Comparison of ENCODE assay signal across 12 cellular contexts in genomic region chr11:111694851-111695250, GRCh38.
DNase-seq lines count a peak whose midpoint lies in the region; ATAC-seq and TF ChIP-seq lines count a peak whose summit lies in the region.
"Had no signal": no experiment of that assay in that cellular context is flagged by ENCODE, and none has a peak within 500 bp of the region (broad histone marks: within the 10 kb centered on the region; RNA-seq: fewer than 3 reads in every experiment).

No MANE protein-coding gene starts in this region.

- H3K27me3 ChIP-seq in naive thymus-derived CD4-positive, alpha-beta T cell (ENCODE audit: control insufficient read depth in 2 of 2, insufficient read depth in 2 of 2, low read length in 2 of 2) = no peaks in the 10 kb centered on the region

- POLR2A ChIA-PET in naive thymus-derived CD4-positive, alpha-beta T cell (lab: Charles Lee) = no interaction called here

- no peaks in the 10 kb centered on the region for H3K27me3 Mint-ChIP-seq in progenitor cell of endocrine pancreas
- H3K27me3 Mint-ChIP-seq in naive thymus-derived CD4-positive, alpha-beta T cell = no peaks in the 10 kb centered on the region
- H3K27me3 Mint-ChIP-seq: activated CD4-positive, alpha-beta memory T cell treated with anti-CD3 and anti-CD28 coated beads, Interleukin-2, amount 10 ng/mL, durations not matched to agents 7 days and 5 days had no signal

- DNase-seq in GM04503 (ENCODE audit: low read depth) (peak; percentile 31), NOMO-1 treated with DMSO at 0.1 percent for 48 hours (lab: John Stamatoyannopoulos, UW; ENCODE audit: unreplicated experiment) (peak; percentile 67), fibroblast of the aortic adventitia (ENCODE audit: low read depth) (peak; percentile 80), progenitor cell of endocrine pancreas (ENCODE audit: low spot score, unreplicated experiment) (no peak), NCI-H2081 (lab: John Stamatoyannopoulos, UW) (no peak), putamen (ENCODE audit: low spot score) (no peak), NCI-H526 (lab: John Stamatoyannopoulos, UW) (no peak)
- DNase-seq in naive thymus-derived CD4-positive, alpha-beta T cell = no peak
- DNase-seq: activated CD4-positive, alpha-beta memory T cell treated with anti-CD3 and anti-CD28 coated beads, Interleukin-2, amount 10 ng/mL, durations not matched to agents 7 days and 5 days; cortex of kidney had no signal

- H3K9me3 ChIP-seq in naive thymus-derived CD4-positive, alpha-beta T cell (ENCODE audit: control insufficient read depth in 2 of 3, low read length in 3 of 3) = no peaks in the 10 kb centered on the region

- H3K4me1 Mint-ChIP-seq in progenitor cell of endocrine pancreas (ENCODE audit: low read depth) = peaks cover 55% of the 10 kb centered on the region
- H3K4me1 Mint-ChIP-seq in naive thymus-derived CD4-positive, alpha-beta T cell = peaks cover 0 to 3% (median 0%) of the 10 kb centered on the region in 7 donors

- no peak overlapping the region for H3K4me3 ChIP-seq in fibroblast of the aortic adventitia (ENCODE audit: low read depth, low read length)
- no peak overlapping the region for H3K4me3 ChIP-seq in naive thymus-derived CD4-positive, alpha-beta T cell (ENCODE audit: low read length)
- H3K4me3 ChIP-seq: lung had no signal

- TF ChIP-seq CTCF in fibroblast of the aortic adventitia (IDR thresholded peaks at IDR 0.05; ENCODE audit: insufficient read depth, low read length) (no peak), progenitor cell of endocrine pancreas (IDR thresholded peaks at IDR 0.05; ENCODE audit: unreplicated experiment) (no peak)

- H3K4me1 ChIP-seq in naive thymus-derived CD4-positive, alpha-beta T cell (ENCODE audit: control insufficient read depth in 2 of 2, insufficient read depth in 2 of 2, low read length in 2 of 2) = no peaks in the 10 kb centered on the region

- intact Hi-C loops in naive thymus-derived CD4-positive, alpha-beta T cell (cut with micrococcal nuclease) = no loop called here

- H3K27ac ChIP-seq in naive thymus-derived CD4-positive, alpha-beta T cell (ENCODE audit: low read depth, low read length) = no peak overlapping the region
- H3K27ac ChIP-seq: HL-60 had no signal

- ATAC-seq in naive thymus-derived CD4-positive, alpha-beta T cell = no peak

- H3K36me3 Mint-ChIP-seq in progenitor cell of endocrine pancreas (ENCODE audit: insufficient read depth) = peaks cover 10% of the 10 kb centered on the region
- H3K36me3 Mint-ChIP-seq in naive thymus-derived CD4-positive, alpha-beta T cell = peaks cover 0 to 18% (median 14%) of the 10 kb centered on the region in 5 donors

- no peaks in the 10 kb centered on the region for H3K9me3 Mint-ChIP-seq in progenitor cell of endocrine pancreas (ENCODE audit: low read depth)
- H3K9me3 Mint-ChIP-seq in naive thymus-derived CD4-positive, alpha-beta T cell = no peaks in the 10 kb centered on the region
- H3K9me3 Mint-ChIP-seq: activated CD4-positive, alpha-beta memory T cell treated with anti-CD3 and anti-CD28 coated beads, Interleukin-2, amount 10 ng/mL, durations not matched to agents 7 days and 5 days had no signal

- no peaks in the 10 kb centered on the region for H3K36me3 ChIP-seq in naive thymus-derived CD4-positive, alpha-beta T cell (ENCODE audit: control insufficient read depth in 2 of 3, insufficient read depth in 3 of 3, low read length in 3 of 3)

- peak overlapping the region; percentile 84 for H3K27ac Mint-ChIP-seq in progenitor cell of endocrine pancreas
- H3K27ac Mint-ChIP-seq in naive thymus-derived CD4-positive, alpha-beta T cell = peak overlapping the region in 1 of 9 donors; percentile 13
- H3K27ac Mint-ChIP-seq: activated CD4-positive, alpha-beta memory T cell treated with anti-CD3 and anti-CD28 coated beads, Interleukin-2, amount 10 ng/mL, durations not matched to agents 7 days and 5 days had no signal

- H3K4me3 Mint-ChIP-seq in progenitor cell of endocrine pancreas (ENCODE audit: low read depth) = peak overlapping the region; percentile 18
- no peak overlapping the region for H3K4me3 Mint-ChIP-seq in naive thymus-derived CD4-positive, alpha-beta T cell
- H3K4me3 Mint-ChIP-seq: activated CD4-positive, alpha-beta memory T cell treated with anti-CD3 and anti-CD28 coated beads, Interleukin-2, amount 10 ng/mL, durations not matched to agents 7 days and 5 days had no signal

- CTCF ChIA-PET in naive thymus-derived CD4-positive, alpha-beta T cell (lab: Charles Lee) = no interaction called here

Comparison
In these comparisons a context has a peak if more than half of its experiments do, and no peak if none do; other contexts are left out.
1. DNase-seq: peak in GM04503 (single experiment), NOMO-1 treated with DMSO at 0.1 percent for 48 hours (single experiment) and fibroblast of the aortic adventitia (single experiment); none in progenitor cell of endocrine pancreas (single experiment), naive thymus-derived CD4-positive, alpha-beta T cell (0 of 9), NCI-H2081 (0 of 2), putamen (single experiment) and NCI-H526 (0 of 2).